24 cellular contexts compared by ENCODE assay signal in genomic region chr17:66570353-66571195, GRCh38.
DNase-seq lines count a peak whose midpoint lies in the region; ATAC-seq and TF ChIP-seq lines count a peak whose summit lies in the region.
"Had no signal": no experiment of that assay in that cellular context is flagged by ENCODE, and none has a peak within 500 bp of the region (broad histone marks: within the 10 kb centered on the region; RNA-seq: fewer than 3 reads in every experiment).

No MANE protein-coding gene starts in this region.

- peaks cover 41% of the 10 kb centered on the region for H3K4me1 Mint-ChIP-seq in activated naive CD4-positive, alpha-beta T cell treated with anti-CD3 and anti-CD28 coated beads, Interleukin-2, amount 50 U/mL, for 24 hours
- H3K4me1 Mint-ChIP-seq in endothelial cell (ENCODE audit: unreplicated experiment), result no peaks in the 10 kb centered on the region
- H3K4me1 Mint-ChIP-seq in CD14-positive monocyte, result peaks cover 3% of the 10 kb centered on the region
- H3K4me1 Mint-ChIP-seq: central memory CD8-positive, alpha-beta T cell had no signal

- peak overlapping the region; percentile 35 for H3K27ac Mint-ChIP-seq in activated naive CD4-positive, alpha-beta T cell treated with anti-CD3 and anti-CD28 coated beads, Interleukin-2, amount 50 U/mL, for 24 hours
- H3K27ac Mint-ChIP-seq in endothelial cell (ENCODE audit: unreplicated experiment), result no peak overlapping the region
- H3K27ac Mint-ChIP-seq in CD14-positive monocyte, result no peak overlapping the region
- H3K27ac Mint-ChIP-seq: activated naive CD4-positive, alpha-beta T cell treated with anti-CD3 and anti-CD28 coated beads, Interleukin-2, amount 10 ng/mL, durations not matched to agents 7 days and 5 days; activated T-cell treated with anti-CD3 and anti-CD28 coated beads, Interleukin-2, amount 50 U/mL, for 72 hours; stimulated activated naive CD8-positive, alpha-beta T cell treated with anti-CD3 and anti-CD28 coated beads, Interleukin-15, Interleukin-2, amounts not matched to agents 100 ng/mL and 50 ng/mL, for 24 hours had no signal

- POLR2A ChIA-PET in Panc1 (lab: Charles Lee), result no interaction called here

- H3K9me3 Mint-ChIP-seq in activated naive CD4-positive, alpha-beta T cell treated with anti-CD3 and anti-CD28 coated beads, Interleukin-2, amount 50 U/mL, for 24 hours, result no peaks in the 10 kb centered on the region
- H3K9me3 Mint-ChIP-seq in endothelial cell (ENCODE audit: unreplicated experiment) (no peaks in the 10 kb centered on the region), CD14-positive monocyte (peaks cover 0 to 7% (median 0%) of the 10 kb centered on the region in 7 donors)
- H3K9me3 Mint-ChIP-seq: activated naive CD4-positive, alpha-beta T cell treated with anti-CD3 and anti-CD28 coated beads, Interleukin-2, amount 10 ng/mL, durations not matched to agents 7 days and 5 days; central memory CD8-positive, alpha-beta T cell had no signal

- H3K9me3 ChIP-seq in Panc1 (ENCODE audit: control insufficient read depth, insufficient read depth, low read depth, low read length), result no peaks in the 10 kb centered on the region
- H3K9me3 ChIP-seq: neutrophil, tibial artery had no signal

- 0 out of 2 replicates have a peak overlapping the region, but pooled peaks have one; percentile 29 for H3K27ac ChIP-seq in Panc1 (ENCODE audit: low read length)
- H3K27ac ChIP-seq: BLaER1 treated with 17β-estradiol and CSF1 and Interleukin-3, amounts not matched to agents 10 nM and 100 nM; neutrophil; spleen; tibial artery had no signal

- DNase-seq in activated naive CD4-positive, alpha-beta T cell treated with Interleukin-2 at 50 U/mL for 16 hours, result no peak
- no peak for DNase-seq in Panc1 (ENCODE audit: low read depth, low spot score)
- DNase-seq in foreskin melanocyte, result peak; percentile 23
- DNase-seq in endothelial cell (ENCODE audit: low spot score), result no peak
- no peak for DNase-seq in CD14-positive monocyte (ENCODE audit: low spot score)
- DNase-seq: activated CD4-positive, alpha-beta T cell treated with anti-CD3 and anti-CD28 coated beads for 4 hours; activated naive CD4-positive, alpha-beta T cell treated with anti-CD3 and anti-CD28 coated beads, Interleukin-2, amount 10 ng/mL, durations not matched to agents 7 days and 5 days; activated T-cell treated with anti-CD3 and anti-CD28 coated beads, Interleukin-2, amount 50 U/mL, for 72 hours; aorta; Calu3; NCI-H1436 treated with DMSO at 0.1 percent for 48 hours; NCI-H524 treated with DMSO at 0.1 percent for 48 hours; SIG-M5; spleen; stimulated activated CD4-positive, alpha-beta T cell treated with anti-CD3 and anti-CD28 coated beads, Interleukin-4, amount 100 ng/mL, for 24 hours; T-helper 1 cell; tibial artery had no signal

- BruUV-seq in Panc1 (replicated peaks; lab: Mats Ljungman, UMichigan), result no TSS peak

- no peak overlapping the region for H3K4me3 ChIP-seq in Panc1 (ENCODE audit: low read depth in 2 of 2, low read length in 2 of 2)
- H3K4me3 ChIP-seq: BLaER1 treated with 17β-estradiol and CSF1 and Interleukin-3, amounts not matched to agents 10 nM and 100 nM; spleen; tibial artery had no signal

- no peaks in the 10 kb centered on the region for H3K36me3 ChIP-seq in Panc1 (ENCODE audit: control insufficient read depth, insufficient read depth, low read length)
- H3K36me3 ChIP-seq: neutrophil, spleen, tibial artery had no signal

- in situ Hi-C loops in Panc1 (cut with HindIII; ENCODE audit: low pct_unique_long_range_greater_than_20kb, low sequenced_read_pairs), result no loop called here

- no peaks in the 10 kb centered on the region for H3K27me3 ChIP-seq in Panc1 (ENCODE audit: control insufficient read depth, insufficient read depth, low read length)
- H3K27me3 ChIP-seq: BLaER1 treated with 17β-estradiol and CSF1 and Interleukin-3, amounts not matched to agents 10 nM and 100 nM; neutrophil; spleen; tibial artery had no signal

- TF ChIP-seq CTCF in Panc1 (IDR thresholded peaks at IDR 0.05) (no peak), endothelial cell (IDR thresholded peaks at IDR 0.05; ENCODE audit: unreplicated experiment) (no peak), CD14-positive monocyte (IDR thresholded peaks at IDR 0.05) (no peak)

- ATAC-seq in Panc1 (no peak), GM21423 (IDR thresholded peaks at IDR 0.05; ENCODE audit: unreplicated experiment) (no peak), HG02981 (IDR thresholded peaks at IDR 0.05; ENCODE audit: unreplicated experiment) (no peak)
- ATAC-seq: activated T-cell treated with anti-CD3 and anti-CD28 coated beads, Interleukin-2, amount 50 U/mL, for 72 hours had no signal

- H3K4me1 ChIP-seq in Panc1 (ENCODE audit: control insufficient read depth, insufficient read depth, low read length), result peaks cover 35% of the 10 kb centered on the region
- H3K4me1 ChIP-seq: tibial artery had no signal

- peaks cover 7% of the 10 kb centered on the region for H3K36me3 Mint-ChIP-seq in activated naive CD4-positive, alpha-beta T cell treated with anti-CD3 and anti-CD28 coated beads, Interleukin-2, amount 50 U/mL, for 24 hours
- H3K36me3 Mint-ChIP-seq in endothelial cell (ENCODE audit: low read depth, unreplicated experiment) (no peaks in the 10 kb centered on the region), CD14-positive monocyte (peaks cover 0 to 4% of the 10 kb centered on the region in 2 donors)

- no peak overlapping the region for H3K4me3 Mint-ChIP-seq in activated naive CD4-positive, alpha-beta T cell treated with anti-CD3 and anti-CD28 coated beads, Interleukin-2, amount 50 U/mL, for 24 hours
- H3K4me3 Mint-ChIP-seq in endothelial cell (ENCODE audit: unreplicated experiment) (no peak overlapping the region), CD14-positive monocyte (no peak overlapping the region)
- H3K4me3 Mint-ChIP-seq: activated naive CD4-positive, alpha-beta T cell treated with anti-CD3 and anti-CD28 coated beads, Interleukin-2, amount 10 ng/mL, durations not matched to agents 7 days and 5 days; activated T-cell treated with anti-CD3 and anti-CD28 coated beads, Interleukin-2, amount 50 U/mL, for 72 hours; central memory CD8-positive, alpha-beta T cell; stimulated activated naive CD8-positive, alpha-beta T cell treated with anti-CD3 and anti-CD28 coated beads, Interleukin-15, Interleukin-2, amounts not matched to agents 100 ng/mL and 50 ng/mL, for 24 hours had no signal

- intact Hi-C loops in Panc1 (cut with micrococcal nuclease; ENCODE audit: unreplicated experiment), result no loop called here
- intact Hi-C loops in CD14-positive monocyte (cut with micrococcal nuclease), result no loop called here

- CTCF ChIA-PET in Panc1 (lab: Charles Lee), result no interaction called here

- H3K27me3 Mint-ChIP-seq in activated naive CD4-positive, alpha-beta T cell treated with anti-CD3 and anti-CD28 coated beads, Interleukin-2, amount 50 U/mL, for 24 hours, result no peaks in the 10 kb centered on the region
- H3K27me3 Mint-ChIP-seq in endothelial cell (ENCODE audit: unreplicated experiment) (no peaks in the 10 kb centered on the region), CD14-positive monocyte (ENCODE audit: low read depth in 3 of 3) (peaks cover 0 to 1% (median 1%) of the 10 kb centered on the region in 3 donors)
- H3K27me3 Mint-ChIP-seq: activated naive CD4-positive, alpha-beta T cell treated with anti-CD3 and anti-CD28 coated beads, Interleukin-2, amount 10 ng/mL, durations not matched to agents 7 days and 5 days; central memory CD8-positive, alpha-beta T cell; stimulated activated naive CD8-positive, alpha-beta T cell treated with anti-CD3 and anti-CD28 coated beads, Interleukin-15, Interleukin-2, amounts not matched to agents 100 ng/mL and 50 ng/mL, for 24 hours had no signal
